Comparison of ENCODE assay signal across 1 cellular context in genomic region chr1:19270343-19270730, GRCh38. TPM values are rescaled to one million over a fixed set of nuclear protein-coding genes. Genes with fewer than 3 reads are reported as not detected.
"Had no signal": no experiment of that assay in that cellular context is flagged by ENCODE, and none has a peak within 500 bp of the region (broad histone marks: within the 10 kb centered on the region; RNA-seq: fewer than 3 reads in every experiment).

No MANE protein-coding gene starts in this region.

RNA-seq across cellular contexts. Expression of gene AKR7A3, which starts 18.2 kb away (rescaled TPM):
- polyA plus RNA-seq: naive thymus-derived CD4-positive, alpha-beta T cell had no signal
